ENCODE assay signal across 25 cellular contexts in the genomic region with DNA sequence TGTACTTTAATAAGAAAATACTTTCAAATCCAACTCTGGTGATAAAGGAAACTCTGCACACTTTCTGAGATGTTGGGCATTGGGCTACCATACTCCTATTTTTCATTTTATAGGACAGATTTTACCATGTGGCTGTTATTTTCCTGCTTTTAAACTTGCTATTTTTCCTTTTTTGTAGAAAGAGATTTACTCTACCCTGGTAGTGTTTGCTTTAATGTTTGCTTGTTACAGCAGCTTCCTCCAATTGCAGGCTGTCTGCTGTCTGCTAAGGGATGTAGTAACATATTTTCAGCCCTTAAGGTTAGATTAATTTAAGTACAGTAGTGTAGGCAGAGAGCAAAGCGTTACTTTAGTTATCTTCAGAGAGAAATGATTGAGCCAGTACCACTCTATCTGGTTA. TPM values are rescaled to one million over a fixed set of nuclear protein-coding genes. Genes with fewer than 3 reads are reported as not detected.
DNase-seq lines count a peak whose midpoint lies in the region; ATAC-seq and TF ChIP-seq lines count a peak whose summit lies in the region.
"Had no signal": no experiment of that assay in that cellular context is flagged by ENCODE, and none has a peak within 500 bp of the region (broad histone marks: within the 10 kb centered on the region; RNA-seq: fewer than 3 reads in every experiment).

No MANE protein-coding gene starts in this region.

- H3K4me1 Mint-ChIP-seq in activated naive CD8-positive, alpha-beta T cell (ENCODE audit: low read depth): peaks cover 17% of the 10 kb centered on the region
- peaks cover 13% of the 10 kb centered on the region for H3K4me1 Mint-ChIP-seq in activated naive CD8-positive, alpha-beta T cell treated with anti-CD3 and anti-CD28 coated beads for 36 hours
- H3K4me1 Mint-ChIP-seq in T-cell (peaks cover 11 to 32% (median 28%) of the 10 kb centered on the region in 3 donors), glutamatergic neuron (ENCODE audit: low read depth, unreplicated experiment) (peaks cover 2% of the 10 kb centered on the region)

- POLR2A ChIA-PET in T-cell (lab: Charles Lee): no interaction called here

- H3K27me3 ChIP-seq in MG63 (no peaks in the 10 kb centered on the region), mesendoderm (ENCODE audit: insufficient read depth, low read length, poor library complexity) (no peaks in the 10 kb centered on the region)
- H3K27me3 ChIP-seq: SJSA1 had no signal

- H3K4me3 ChIP-seq in MG63 (no peak overlapping the region), mesendoderm (ENCODE audit: low read length) (no peak overlapping the region)
- H3K4me3 ChIP-seq: A549, SJSA1 had no signal

- no peak overlapping the region for H3K56ac ChIP-seq in mesendoderm (ENCODE audit: low read length)

- no peak overlapping the region for H3K27ac ChIP-seq in mesendoderm (ENCODE audit: low read depth, low read length)
- H3K27ac ChIP-seq: A549, KMS-11, SJSA1 had no signal

- no CpG with 5 or more reads among the region's 1 CpG for WGBS in mesendoderm (ENCODE audit: extremely low coverage, insufficient coverage, low lambda C conversion rate)

- no peak overlapping the region for H2BK5ac ChIP-seq in mesendoderm (ENCODE audit: low read length)

- H3K4me3 Mint-ChIP-seq in activated naive CD8-positive, alpha-beta T cell: no peak overlapping the region
- H3K4me3 Mint-ChIP-seq in activated naive CD8-positive, alpha-beta T cell treated with anti-CD3 and anti-CD28 coated beads for 36 hours: no peak overlapping the region
- H3K4me3 Mint-ChIP-seq in T-cell (no peak overlapping the region), glutamatergic neuron (ENCODE audit: unreplicated experiment) (no peak overlapping the region)

- peaks cover 7% of the 10 kb centered on the region for H3K36me3 Mint-ChIP-seq in activated naive CD8-positive, alpha-beta T cell
- H3K36me3 Mint-ChIP-seq in activated naive CD8-positive, alpha-beta T cell treated with anti-CD3 and anti-CD28 coated beads for 36 hours: peaks cover 32% of the 10 kb centered on the region
- H3K36me3 Mint-ChIP-seq in T-cell (peaks cover 42% of the 10 kb centered on the region), glutamatergic neuron (ENCODE audit: unreplicated experiment) (peaks cover 7% of the 10 kb centered on the region)

- H3K9ac ChIP-seq in mesendoderm (ENCODE audit: low read length): no peak overlapping the region
- H3K9ac ChIP-seq: KMS-11 had no signal

- no peak for ATAC-seq in T-cell (replicated peaks in 1 of 4)
- ATAC-seq: A549 had no signal

- H3K23ac ChIP-seq in mesendoderm (ENCODE audit: low read length): no peak overlapping the region

- H3K9me3 Mint-ChIP-seq in activated naive CD8-positive, alpha-beta T cell (ENCODE audit: low read depth): no peaks in the 10 kb centered on the region
- H3K9me3 Mint-ChIP-seq in activated naive CD8-positive, alpha-beta T cell treated with anti-CD3 and anti-CD28 coated beads for 36 hours: no peaks in the 10 kb centered on the region
- no peaks in the 10 kb centered on the region for H3K9me3 Mint-ChIP-seq in T-cell
- no peaks in the 10 kb centered on the region for H3K9me3 Mint-ChIP-seq in glutamatergic neuron (ENCODE audit: unreplicated experiment)

- H3K36me3 ChIP-seq in MG63 (peaks cover 98% of the 10 kb centered on the region), mesendoderm (ENCODE audit: control insufficient read depth, insufficient read depth, low read length) (peaks cover 8% of the 10 kb centered on the region)

- H4K5ac ChIP-seq in mesendoderm (ENCODE audit: low read length): no peak overlapping the region

- H2BK120ac ChIP-seq in mesendoderm (ENCODE audit: low read depth, low read length): no peak overlapping the region

- H3K4me1 ChIP-seq in mesendoderm (ENCODE audit: control insufficient read depth, low read depth, low read length): no peaks in the 10 kb centered on the region
- H3K4me1 ChIP-seq: A549, SJSA1 had no signal

- H3K9me3 ChIP-seq in MG63: no peaks in the 10 kb centered on the region
- H3K9me3 ChIP-seq: A549, SJSA1 had no signal

- H4K8ac ChIP-seq in mesendoderm (ENCODE audit: low read depth, low read length): no peak overlapping the region

- no peak overlapping the region for H3K4me2 ChIP-seq in mesendoderm (ENCODE audit: low read length)
- H3K4me2 ChIP-seq: A549, KMS-11 had no signal

- H3K4ac ChIP-seq in mesendoderm (ENCODE audit: low read depth, low read length): no peak overlapping the region

- H3K27ac Mint-ChIP-seq in activated naive CD8-positive, alpha-beta T cell: peak overlapping the region; percentile 59
- no peak overlapping the region for H3K27ac Mint-ChIP-seq in activated naive CD8-positive, alpha-beta T cell treated with anti-CD3 and anti-CD28 coated beads for 36 hours
- peak overlapping the region; percentile 29 to 40 for H3K27ac Mint-ChIP-seq in T-cell
- peak overlapping the region; percentile 11 for H3K27ac Mint-ChIP-seq in glutamatergic neuron (ENCODE audit: unreplicated experiment)

- no peak overlapping the region for H2BK15ac ChIP-seq in mesendoderm (replicated peaks; ENCODE audit: low read depth)

- no peak for DNase-seq in activated naive CD8-positive, alpha-beta T cell treated with anti-CD3 and anti-CD28 coated beads for 36 hours
- no peak for DNase-seq in T-cell
- DNase-seq in glutamatergic neuron: no peak
- DNase-seq in MG63: no peak
- no peak for DNase-seq in NOMO-1 treated with dmso at 0.1 percent for 144 hours (lab: John Stamatoyannopoulos, UW; ENCODE audit: unreplicated experiment)
- no peak for DNase-seq in mesendoderm
- DNase-seq: AML-193, C1 segment of cervical spinal cord, Calu3, DMS79 treated with DMSO at 0.1 percent for 48 hours, GF-D8, HCEC 1CT, IMR-90, NCI-H1048, NCI-H1417, NCI-H1694, NCI-H2029 treated with DMSO at 0.1 percent for 48 hours, NCI-H2227 treated with DMSO at 0.1 percent for 48 hours, NCI-H526 treated with DMSO at 0.1 percent for 48 hours, Right ventricle myocardium superior, RPMI8226 had no signal

- TF ChIP-seq CTCF in glutamatergic neuron (IDR thresholded peaks at IDR 0.05; ENCODE audit: partially characterized antibody, unreplicated experiment): no peak

- H2AK5ac ChIP-seq in mesendoderm (ENCODE audit: low read length): no peak overlapping the region

- H3K79me1 ChIP-seq in mesendoderm (ENCODE audit: low read length): peaks cover 6% of the 10 kb centered on the region

- H3K18ac ChIP-seq in mesendoderm (ENCODE audit: low read length): no peak overlapping the region

- H3K79me2 ChIP-seq in mesendoderm (ENCODE audit: control insufficient read depth, insufficient read depth, low read length): peaks cover 9% of the 10 kb centered on the region

- H3K27me3 Mint-ChIP-seq in activated naive CD8-positive, alpha-beta T cell: no peaks in the 10 kb centered on the region
- no peaks in the 10 kb centered on the region for H3K27me3 Mint-ChIP-seq in activated naive CD8-positive, alpha-beta T cell treated with anti-CD3 and anti-CD28 coated beads for 36 hours
- H3K27me3 Mint-ChIP-seq in T-cell (no peaks in the 10 kb centered on the region), glutamatergic neuron (ENCODE audit: unreplicated experiment) (no peaks in the 10 kb centered on the region)

- CTCF ChIA-PET in T-cell (lab: Charles Lee): no interaction called here

RNA-seq across cellular contexts. Expression of gene MARCHF7, which starts 38.6 kb away (rescaled TPM):
- total RNA-seq in activated naive CD8-positive, alpha-beta T cell treated with anti-CD3 and anti-CD28 coated beads for 36 hours: 10 to 100 TPM; 85.4 to 86.8 TPM
- total RNA-seq in T-cell (100 to 1,000 TPM in 1 of 5 donors, 10 to 100 TPM in 4; 80.1 to 100 (median 90.5) TPM), glutamatergic neuron (ENCODE audit: unreplicated experiment) (88.8 TPM)
- 105 and 340 TPM in 2 replicates for total RNA-seq in MG63 (2014; rRNA removed; shearing (Covaris generic); ENCODE audit: low replicate concordance)
- 95.2 TPM for polyA plus RNA-seq in mesendoderm (2013, experiment 1 of 2)
- polyA plus RNA-seq in mesendoderm (2013, experiment 2 of 2): 92.7 TPM

RNA-seq across cellular contexts. Expression of gene CD302, which starts 47.1 kb away (rescaled TPM):
- under 1 TPM; 0.37 to 0.56 TPM for total RNA-seq in activated naive CD8-positive, alpha-beta T cell treated with anti-CD3 and anti-CD28 coated beads for 36 hours
- total RNA-seq in T-cell (1 to 10 TPM; 1.0 to 1.6 (median 1.2) TPM), glutamatergic neuron (ENCODE audit: unreplicated experiment) (not detected)
- 4.4 and 8.9 TPM in 2 replicates for total RNA-seq in MG63 (2014; rRNA removed; shearing (Covaris generic); ENCODE audit: low replicate concordance)
- polyA plus RNA-seq in mesendoderm (2013, experiment 1 of 2): 0.56 TPM
- 0.53 TPM for polyA plus RNA-seq in mesendoderm (2013, experiment 2 of 2)
